Comparison of ENCODE assay signal across 19 cellular contexts in genomic region chr7:74044366-74045350, GRCh38. TPM values are rescaled to one million over a fixed set of nuclear protein-coding genes. Genes with fewer than 3 reads are reported as not detected.
DNase-seq lines count a peak whose midpoint lies in the region; ATAC-seq and TF ChIP-seq lines count a peak whose summit lies in the region.
"Had no signal": no experiment of that assay in that cellular context is flagged by ENCODE, and none has a peak within 500 bp of the region (broad histone marks: within the 10 kb centered on the region; RNA-seq: fewer than 3 reads in every experiment).

No MANE protein-coding gene starts in this region.

- no peaks in the 10 kb centered on the region for H3K79me2 ChIP-seq in neural progenitor cell (ENCODE audit: low read depth)

- DNase-seq in heart left ventricle (peak in 3 of 5 donors; percentile 18 to 54 (median 25)), cardiac septum (ENCODE audit: low spot score) (no peak), body of pancreas (no peak), neural progenitor cell (ENCODE audit: low spot score) (no peak), upper lobe of left lung (no peak), foreskin fibroblast (no peak), HCEC 1CT (no peak), HT-29 (ENCODE audit: low spot score) (no peak)
- DNase-seq: activated CD4-positive, CD25-positive, alpha-beta regulatory T cell treated with anti-CD3 and anti-CD28 coated beads, Interleukin-2, amount 50 U/mL, for 72 hours; activated CD8-positive, alpha-beta memory T cell treated with anti-CD3 and anti-CD28 coated beads, Interleukin-2, amount 50 U/mL, for 4 hours; activated naive CD4-positive, alpha-beta T cell; effector memory CD8-positive, alpha-beta T cell; NCI-H187 treated with DMSO at 0.1 percent for 48 hours; NCI-H526 treated with DMSO at 0.1 percent for 48 hours; small intestine; upper lobe of right lung had no signal

- H3K27ac ChIP-seq in heart left ventricle (peak overlapping the region in 1 of 12 donors; percentile 31), body of pancreas (peak overlapping the region; percentile 12 to 77 (median 67)), neural progenitor cell (no peak overlapping the region), upper lobe of left lung (peak overlapping the region in 3 of 4 donors; percentile 2 to 40 (median 18))
- H3K27ac ChIP-seq: upper lobe of right lung had no signal

- H3F3A ChIP-seq in neural progenitor cell (ENCODE audit: low read depth), result no peaks in the 10 kb centered on the region

- H4K20me1 ChIP-seq in neural progenitor cell (ENCODE audit: low read depth), result no peaks in the 10 kb centered on the region

- H2AFZ ChIP-seq in neural progenitor cell (replicated peaks), result no peak overlapping the region

- 80 to 89% (median 81%) methylated on average over 14 to 20 of the region's 20 CpGs for WGBS in heart left ventricle, 4 donors
- WGBS in body of pancreas, 2 donors, result 65 to 72% methylated on average over 7 to 20 of the region's 20 CpGs
- WGBS in upper lobe of left lung, 2 donors, result 87 to 89% methylated on average over 11 to 20 of the region's 20 CpGs

- no peak for TF ChIP-seq POLR2A in heart left ventricle (IDR thresholded peaks at IDR 0.05)
- TF ChIP-seq POLR2A in body of pancreas (IDR thresholded peaks at IDR 0.05), result no peak
- no peak for TF ChIP-seq POLR2A in upper lobe of left lung (IDR thresholded peaks at IDR 0.05)

- intact Hi-C loops in heart left ventricle (cut with DNase I) (no loop called here), cardiac septum (cut with DNase I) (no loop called here), body of pancreas (cut with DNase I) (no loop called here)

- ATAC-seq in heart left ventricle, result no peak
- ATAC-seq in body of pancreas, result no peak
- ATAC-seq in upper lobe of left lung (ENCODE audit: low FRiP score in 2 of 2), result no peak
- ATAC-seq: effector memory CD8-positive, alpha-beta T cell; Panc1; upper lobe of right lung had no signal

- peaks cover 0 to 96% (median 58%) of the 10 kb centered on the region in 9 donors for H3K36me3 ChIP-seq in heart left ventricle
- peaks cover 0 to 13% of the 10 kb centered on the region in 2 donors for H3K36me3 ChIP-seq in body of pancreas (replicated peaks in 1 of 2; ENCODE audit: insufficient read depth in 1 of 2, low read depth in 2 of 2)
- H3K36me3 ChIP-seq in neural progenitor cell, result no peaks in the 10 kb centered on the region
- peaks cover 0 to 72% (median 16%) of the 10 kb centered on the region in 4 donors for H3K36me3 ChIP-seq in upper lobe of left lung

- H3K9me3 Mint-ChIP-seq in neural progenitor cell, result no peaks in the 10 kb centered on the region
- H3K9me3 Mint-ChIP-seq: brain; effector memory CD8-positive, alpha-beta T cell had no signal

- H3K27me3 ChIP-seq in heart left ventricle (no peaks in the 10 kb centered on the region), body of pancreas (no peaks in the 10 kb centered on the region), neural progenitor cell (no peaks in the 10 kb centered on the region), upper lobe of left lung (no peaks in the 10 kb centered on the region)
- H3K27me3 ChIP-seq: upper lobe of right lung had no signal

- H3K9ac ChIP-seq in neural progenitor cell, result no peak overlapping the region

- H3K27ac Mint-ChIP-seq in neural progenitor cell, result peak overlapping the region; percentile 50
- H3K27ac Mint-ChIP-seq: effector memory CD8-positive, alpha-beta T cell had no signal

- TF ChIP-seq CTCF in heart left ventricle (IDR thresholded peaks at IDR 0.05), result no peak
- TF ChIP-seq CTCF in body of pancreas (IDR thresholded peaks at IDR 0.05), result no peak
- no peak for TF ChIP-seq CTCF in neural progenitor cell (IDR thresholded peaks at IDR 0.05)
- TF ChIP-seq CTCF in upper lobe of left lung (IDR thresholded peaks at IDR 0.05), result no peak
- no peak for TF ChIP-seq CTCF in foreskin fibroblast (IDR thresholded peaks at IDR 0.05; ENCODE audit: low read depth, low read length)

- TF ChIP-seq EP300 in upper lobe of left lung (IDR thresholded peaks at IDR 0.05), result no peak

- H3K27me3 Mint-ChIP-seq in neural progenitor cell (ENCODE audit: insufficient read depth, low read depth), result peaks cover 10% of the 10 kb centered on the region

- no peaks in the 10 kb centered on the region for H3K9me3 ChIP-seq in heart left ventricle
- H3K9me3 ChIP-seq in body of pancreas, result no peaks in the 10 kb centered on the region
- H3K9me3 ChIP-seq in neural progenitor cell (ENCODE audit: low read depth), result no peaks in the 10 kb centered on the region
- H3K9me3 ChIP-seq in upper lobe of left lung, result no peaks in the 10 kb centered on the region
- H3K9me3 ChIP-seq: upper lobe of right lung had no signal

- H3K4me3 Mint-ChIP-seq in neural progenitor cell, result no peak overlapping the region
- H3K4me3 Mint-ChIP-seq: brain; effector memory CD8-positive, alpha-beta T cell had no signal

- H3K4me1 ChIP-seq in heart left ventricle (peaks cover 0 to 7% (median 0%) of the 10 kb centered on the region in 12 donors), body of pancreas (peaks cover 31% of the 10 kb centered on the region), neural progenitor cell (peaks cover 16% of the 10 kb centered on the region), upper lobe of left lung (peaks cover 0 to 10% (median 5%) of the 10 kb centered on the region in 4 donors)
- H3K4me1 ChIP-seq: upper lobe of right lung had no signal

- peaks cover 21% of the 10 kb centered on the region for H3K4me1 Mint-ChIP-seq in neural progenitor cell

- no peaks in the 10 kb centered on the region for H3K36me3 Mint-ChIP-seq in neural progenitor cell
- H3K36me3 Mint-ChIP-seq: brain had no signal

- no peak overlapping the region for H3K4me2 ChIP-seq in neural progenitor cell

- H3K4me3 ChIP-seq in heart left ventricle, result no peak overlapping the region
- no peak overlapping the region for H3K4me3 ChIP-seq in body of pancreas
- H3K4me3 ChIP-seq in neural progenitor cell, result no peak overlapping the region
- no peak overlapping the region for H3K4me3 ChIP-seq in upper lobe of left lung
- no peak overlapping the region for H3K4me3 ChIP-seq in foreskin fibroblast (ENCODE audit: low read depth in 1 of 2, low read length in 2 of 2)
- H3K4me3 ChIP-seq: upper lobe of right lung had no signal

RNA-seq across cellular contexts. Expression of gene ELN, which starts 16.7 kb away (rescaled TPM):
- total RNA-seq in heart left ventricle (10 to 100 TPM; 17.4 to 81.1 (median 42.8) TPM), cardiac septum (41.2 TPM), body of pancreas (100 to 1,000 TPM in 1 of 2 donors, 10 to 100 TPM in 1; 92.6 to 131 TPM), neural progenitor cell (ENCODE audit: low replicate concordance) (0.47 and 1.1 TPM in 2 replicates), upper lobe of left lung (100 to 1,000 TPM in 5 of 6 donors, 10 to 100 TPM in 1; 24.4 to 582 (median 229) TPM)
- polyA plus RNA-seq in heart left ventricle, result 10 to 100 TPM; 37.9 to 68.1 TPM
- total RNA-seq in HT-29 (2014; rRNA removed; shearing (Covaris generic)), result 0.03 and 0.10 TPM in 2 replicates
- total RNA-seq: T-helper 1 cell treated with Interleukin-12 subunit alpha and Interleukin-12 subunit beta and Interleukin-4 antibody, amounts not matched to agents 30 ng/mL and 1 ng/mL, for 36 hours had no signal

RNA-seq across cellular contexts. Expression of gene LIMK1, which starts 38.9 kb away (rescaled TPM):
- 10 to 100 TPM in 7 of 9 donors, 1 to 10 TPM in 2; 9.3 to 23.2 (median 11.6) TPM for total RNA-seq in heart left ventricle
- polyA plus RNA-seq in heart left ventricle, result 1 to 10 TPM; 6.3 to 9.3 TPM
- total RNA-seq in cardiac septum, result 13.6 TPM
- 10 to 100 TPM; 10.1 to 27.4 TPM for total RNA-seq in body of pancreas
- 29.9 and 66.6 TPM in 2 replicates for total RNA-seq in neural progenitor cell (ENCODE audit: low replicate concordance)
- 10 to 100 TPM; 15.9 to 51.9 (median 33.0) TPM for total RNA-seq in upper lobe of left lung
- total RNA-seq in HT-29 (2014; rRNA removed; shearing (Covaris generic)), result 27.4 and 37.8 TPM in 2 replicates

Comparison
In these comparisons a context has a peak if more than half of its experiments do, and no peak if none do; other contexts are left out.
1. DNase-seq: peak in heart left ventricle (3 of 5); none in cardiac septum (single experiment), body of pancreas (0 of 4), neural progenitor cell (single experiment), upper lobe of left lung (0 of 2), foreskin fibroblast (0 of 2), HCEC 1CT (single experiment) and HT-29 (single experiment).